In the genomic region with DNA sequence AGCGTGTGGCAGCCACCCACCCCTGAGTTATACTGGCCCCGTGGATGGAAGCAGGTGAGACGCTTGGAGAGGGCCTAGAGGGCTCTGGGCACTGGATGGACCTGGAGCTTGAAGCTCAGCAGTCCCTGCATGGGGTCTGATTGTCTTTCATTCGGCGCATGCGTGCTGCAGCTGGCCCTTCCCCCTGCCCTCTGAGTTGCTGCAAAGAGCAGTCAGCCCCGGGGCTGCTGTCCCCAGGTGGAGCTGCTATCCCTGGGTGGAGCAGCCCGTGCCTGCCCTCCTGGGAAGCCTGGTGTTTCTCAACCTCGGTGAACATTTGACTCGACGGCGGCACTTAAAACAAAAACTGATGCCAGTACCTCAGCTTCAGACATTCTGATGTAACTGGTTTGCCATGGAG, we compare ENCODE assay signal across 12 cellular contexts. TPM values are rescaled to one million over a fixed set of nuclear protein-coding genes. Genes with fewer than 3 reads are reported as not detected.
DNase-seq lines count a peak whose midpoint lies in the region; ATAC-seq and TF ChIP-seq lines count a peak whose summit lies in the region.
"Had no signal": no experiment of that assay in that cellular context is flagged by ENCODE, and none has a peak within 500 bp of the region (broad histone marks: within the 10 kb centered on the region; RNA-seq: fewer than 3 reads in every experiment).

No MANE protein-coding gene starts in this region.

- TF ChIP-seq CTCF in VCaP (conservative IDR thresholded peaks at IDR 0.05) (no peak), stomach (IDR thresholded peaks at IDR 0.05) (no peak), mucosa of descending colon (IDR thresholded peaks at IDR 0.05) (no peak)

- TF ChIP-seq POLR2A in stomach (IDR thresholded peaks at IDR 0.05) (no peak), erythroblast (IDR thresholded peaks at IDR 0.05; ENCODE audit: low read length) (no peak)

- intact Hi-C loops in stomach (cut with DNase I; ENCODE audit: low total_unique reads) (loop anchor here (5.0 kb wide), 1 partner anchor 148 kb away; no protein-coding TSS in a partner anchor), mucosa of descending colon (cut with DNase I, micrococcal nuclease) (loop anchor here (2.0 kb wide), 2 partner anchors 147 to 149 kb away; no protein-coding TSS in a partner anchor)

- H3K36me3 ChIP-seq in stomach (peaks cover 4 to 33% (median 27%) of the 10 kb centered on the region in 4 donors), mucosa of descending colon (ENCODE audit: low read depth) (no peaks in the 10 kb centered on the region)

- H3K9me3 ChIP-seq in stomach (no peaks in the 10 kb centered on the region), mucosa of descending colon (no peaks in the 10 kb centered on the region)

- TF ChIP-seq EP300 in stomach (IDR thresholded peaks at IDR 0.05) = no peak

- 22 to 55% (median 29%) methylated on average over 11 to 12 of the region's 12 CpGs for WGBS in stomach, 5 donors

- no peak overlapping the region for H3K4me3 ChIP-seq in stomach
- no peak overlapping the region for H3K4me3 ChIP-seq in mucosa of descending colon

- DNase-seq in NCI-H1092 treated with DMSO at 0.1 percent for 48 hours (lab: John Stamatoyannopoulos, UW) (peak; percentile 8), NCI-H1092 (lab: John Stamatoyannopoulos, UW) (no peak), iPS DF 19.7 (ENCODE audit: low read depth, low spot score) (peak; percentile 64), stomach (peak; percentile 37), mucosa of descending colon (no peak), erythroblast (lab: John Stamatoyannopoulos, UW) (no peak)
- DNase-seq: activated T-cell treated with anti-CD3 and anti-CD28 coated beads, Interleukin-2, amount 50 U/mL, for 4 hours; Kasumi-1; T1000 had no signal

- H3K4me1 ChIP-seq in stomach (peaks cover 17 to 30% (median 26%) of the 10 kb centered on the region in 4 donors), mucosa of descending colon (ENCODE audit: low read depth) (peaks cover 6% of the 10 kb centered on the region)

- H3K27me3 ChIP-seq in stomach = no peaks in the 10 kb centered on the region

- ATAC-seq in GM18519 (IDR thresholded peaks at IDR 0.05; ENCODE audit: low FRiP score, unreplicated experiment) = no peak
- ATAC-seq in mucosa of descending colon = no peak
- ATAC-seq: naive thymus-derived CD4-positive, alpha-beta T cell had no signal

- H3K27ac ChIP-seq in VCaP = peak overlapping the region; percentile 10; the same call in 1 of the 2 replicates
- peak overlapping the region in 4 of 5 donors; percentile 44 to 72 (median 60) for H3K27ac ChIP-seq in stomach

RNA-seq across cellular contexts. Expression of a gene that starts 29.6 kb away (rescaled TPM):
- total RNA-seq in stomach (100 to 1,000 TPM; 166 to 923 (median 548) TPM), mucosa of descending colon (100 to 1,000 TPM in 1 of 3 donors, 10 to 100 TPM in 2; 36.4 to 628 (median 95.9) TPM)
- polyA plus RNA-seq in stomach = 100 to 1,000 TPM in 2 of 3 donors, 10 to 100 TPM in 1; 92.1 to 215 (median 128) TPM
- total RNA-seq: naive thymus-derived CD4-positive, alpha-beta T cell had no signal
- polyA plus RNA-seq: naive thymus-derived CD4-positive, alpha-beta T cell had no signal

RNA-seq across cellular contexts. Expression of a gene that starts 32.5 kb away (rescaled TPM):
- total RNA-seq in stomach (100 to 1,000 TPM; 180 to 636 (median 529) TPM), mucosa of descending colon (10 to 100 TPM; 26.7 to 62.1 (median 57.2) TPM)
- polyA plus RNA-seq in stomach = 100 to 1,000 TPM; 106 to 285 (median 238) TPM

Comparison
In these comparisons a context has a peak if more than half of its experiments do, and no peak if none do; other contexts are left out.
1. DNase-seq: peak in NCI-H1092 treated with DMSO at 0.1 percent for 48 hours (single experiment), iPS DF 19.7 (single experiment) and stomach (single experiment); none in NCI-H1092 (single experiment), mucosa of descending colon (0 of 3) and erythroblast (0 of 2).